In the genomic region with DNA sequence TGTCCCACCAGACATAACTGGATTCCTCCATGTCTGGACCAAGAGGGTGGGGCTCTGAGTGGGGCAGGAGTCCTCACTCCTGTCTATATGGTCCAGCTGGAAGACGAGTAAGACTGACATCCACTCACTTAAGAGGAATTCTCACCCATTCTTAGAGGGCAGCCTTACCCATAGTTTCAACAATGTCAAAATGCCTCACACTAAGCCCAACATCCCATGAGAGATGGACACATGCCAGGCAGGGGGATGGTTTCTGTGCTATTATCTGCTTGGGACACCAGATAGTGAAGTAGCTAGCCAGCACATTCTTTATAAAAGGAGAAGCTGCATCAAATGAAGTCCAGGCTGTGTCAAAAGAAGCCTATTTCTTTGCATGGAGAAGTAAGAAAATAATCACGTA, we compare ENCODE assay signal across 16 cellular contexts.
"Had no signal": no experiment of that assay in that cellular context is flagged by ENCODE, and none has a peak within 500 bp of the region (broad histone marks: within the 10 kb centered on the region; RNA-seq: fewer than 3 reads in every experiment).

No MANE protein-coding gene starts in this region.

- H3K27me3 ChIP-seq: dorsolateral prefrontal cortex, right atrium auricular region, transverse colon had no signal

- H3K36me3 ChIP-seq: prostate gland, right atrium auricular region, transverse colon had no signal

- H3K9me3 ChIP-seq: prostate gland, right atrium auricular region, transverse colon had no signal

- H3K4me1 ChIP-seq: prostate gland had no signal

- H3K4me3 ChIP-seq: dorsolateral prefrontal cortex, lung, prostate gland, right atrium auricular region, skin epidermis, transverse colon had no signal

- DNase-seq: activated CD4-positive, alpha-beta T cell treated with anti-CD3 and anti-CD28 coated beads, Interleukin-2, amount 50 U/mL, for 1 hour; activated CD4-positive, CD25-positive, alpha-beta regulatory T cell treated with anti-CD3 and anti-CD28 coated beads, Interleukin-2, amount 50 U/mL, for 72 hours; activated CD8-positive, alpha-beta memory T cell treated with anti-CD3 and anti-CD28 coated beads for 24 hours; activated CD8-positive, alpha-beta memory T cell treated with anti-CD3 and anti-CD28 coated beads, Interleukin-2, amount 50 U/mL, for 48 hours; activated gamma-delta T cell; activated T-cell treated with anti-CD3 and anti-CD28 coated beads, Interleukin-2, amount 50 U/mL, for 48 hours; dorsolateral prefrontal cortex; endodermal cell; head of caudate nucleus; T-cell; transverse colon had no signal

- H3K27ac ChIP-seq: dorsolateral prefrontal cortex, prostate gland, right atrium auricular region, skin epidermis, transverse colon, VCaP had no signal
